16 cellular contexts compared by ENCODE assay signal in genomic region chr2:216002274-216002673, GRCh38. TPM values are rescaled to one million over a fixed set of nuclear protein-coding genes. Genes with fewer than 3 reads are reported as not detected.
A peak's percentile ranks its signal among the peaks of the same experiment; 100 is the strongest.
DNase-seq lines count a peak whose midpoint lies in the region; ATAC-seq, FAIRE-seq and TF ChIP-seq lines count a peak whose summit lies in the region.
"Had no signal": no experiment of that assay in that cellular context is flagged by ENCODE, and none has a peak within 500 bp of the region (broad histone marks: within the 10 kb centered on the region; RNA-seq: fewer than 3 reads in every experiment).

No MANE protein-coding gene starts in this region.

- CTCF ChIA-PET in HepG2 (lab: Yijun Ruan, JAX; ENCODE audit: low intra/inter-chr PET ratio, low total read pairs) (no interaction called here), SK-N-SH (lab: Yijun Ruan, JAX) (interaction anchor here (0.5 to 1.7 kb wide), 2 partner anchors 19 to 66 kb away, joined by 3 read pairs; no protein-coding TSS in a partner anchor), T-cell (lab: Charles Lee) (no interaction called here)
- CTCF ChIA-PET in CD4-positive, alpha-beta T cell (lab: Charles Lee): no interaction called here

- H3K4me3 Mint-ChIP-seq in activated T-helper 2 cell treated with anti-CD3 and anti-CD28 coated beads, Interferon-gamma antibody, Interleukin-2, Interleukin-4, amounts not matched to agents 10 μg/mL and 5 μg/mL and 100 μg/mL, durations not matched to agents 14 hours and 24 hours and 36 hours (ENCODE audit: low read depth): no peak overlapping the region
- H3K4me3 Mint-ChIP-seq in memory B cell (peak overlapping the region; percentile 30), T-cell (no peak overlapping the region)
- no peak overlapping the region for H3K4me3 Mint-ChIP-seq in CD4-positive, alpha-beta T cell
- H3K4me3 Mint-ChIP-seq: HFFc6 had no signal

- TF ChIP-seq RAD21 in HepG2 (CRISPR knock-in tag; IDR thresholded peaks at IDR 0.05) (no peak), SK-N-SH (IDR thresholded peaks at IDR 0.05; ENCODE audit: low read length) (no peak)

- H3K27ac Mint-ChIP-seq in activated T-helper 2 cell treated with anti-CD3 and anti-CD28 coated beads, Interferon-gamma antibody, Interleukin-2, Interleukin-4, amounts not matched to agents 10 μg/mL and 5 μg/mL and 100 μg/mL, durations not matched to agents 14 hours and 24 hours and 36 hours: peak overlapping the region; percentile 60
- H3K27ac Mint-ChIP-seq in memory B cell (peak overlapping the region; percentile 73), T-cell (peak overlapping the region in 1 of 2 donors; percentile 37)
- no peak overlapping the region for H3K27ac Mint-ChIP-seq in CD4-positive, alpha-beta T cell
- H3K27ac Mint-ChIP-seq: HFFc6 had no signal

- H3K9me3 ChIP-seq in HepG2 (ENCODE audit: low read length) (no peaks in the 10 kb centered on the region), right lobe of liver (no peaks in the 10 kb centered on the region), SK-N-SH (no peaks in the 10 kb centered on the region)
- H3K9me3 ChIP-seq in CD4-positive, alpha-beta T cell (ENCODE audit: control insufficient read depth, low read length): no peaks in the 10 kb centered on the region
- H3K9me3 ChIP-seq: colonic mucosa, MG63, tibial artery had no signal

- peaks cover 45% of the 10 kb centered on the region for H3K4me1 Mint-ChIP-seq in activated T-helper 2 cell treated with anti-CD3 and anti-CD28 coated beads, Interferon-gamma antibody, Interleukin-2, Interleukin-4, amounts not matched to agents 10 μg/mL and 5 μg/mL and 100 μg/mL, durations not matched to agents 14 hours and 24 hours and 36 hours (ENCODE audit: low read depth)
- H3K4me1 Mint-ChIP-seq in memory B cell: peaks cover 35% of the 10 kb centered on the region
- peaks cover 50% of the 10 kb centered on the region for H3K4me1 Mint-ChIP-seq in CD4-positive, alpha-beta T cell (ENCODE audit: low read depth)
- peaks cover 42 to 51% (median 48%) of the 10 kb centered on the region in 3 donors for H3K4me1 Mint-ChIP-seq in T-cell

- H4K20me1 ChIP-seq in HepG2 (ENCODE audit: insufficient read depth, low read length) (peaks cover 2% of the 10 kb centered on the region; the same call in 1 of the 2 replicates), SK-N-SH (ENCODE audit: insufficient read depth) (no peaks in the 10 kb centered on the region)

- H3K9ac ChIP-seq in HepG2 (ENCODE audit: insufficient read depth, low read depth, low read length) (no peak overlapping the region), SK-N-SH (no peak overlapping the region)
- H3K9ac ChIP-seq: parathyroid adenoma had no signal

- no peak overlapping the region for H2AFZ ChIP-seq in HepG2 (ENCODE audit: low read length)
- no peak overlapping the region for H2AFZ ChIP-seq in SK-N-SH (ENCODE audit: low read depth)
- H2AFZ ChIP-seq: parathyroid adenoma had no signal

- H3K79me2 ChIP-seq in HepG2 (ENCODE audit: insufficient read depth, low read length) (peaks cover 45% of the 10 kb centered on the region), SK-N-SH (ENCODE audit: insufficient read depth) (no peaks in the 10 kb centered on the region)

- DNase-seq in HepG2 (ENCODE audit: low spot score) (no peak), right lobe of liver (no peak), memory B cell (ENCODE audit: low spot score in 2 of 2) (no peak), SK-N-SH (no peak), T-cell (no peak)
- DNase-seq in activated T-helper 2 cell treated with anti-CD3 and anti-CD28 coated beads, Interferon-gamma antibody, Interleukin-2, Interleukin-4, amounts not matched to agents 10 μg/mL and 5 μg/mL and 100 μg/mL, durations not matched to agents 14 hours and 24 hours and 36 hours (ENCODE audit: low spot score): no peak
- DNase-seq in CD4-positive, alpha-beta T cell: no peak
- DNase-seq: colonic mucosa, HFFc6, mesendoderm, MG63, NCI-H2081, SHP77, tibial artery had no signal

- intact Hi-C loops in HepG2 (cut with micrococcal nuclease; ENCODE audit: unreplicated experiment): no loop called here
- intact Hi-C loops in right lobe of liver (cut with DNase I): no loop called here
- intact Hi-C loops in activated T-helper 2 cell treated with anti-CD3 and anti-CD28 coated beads, Interferon-gamma antibody, Interleukin-2, Interleukin-4, amounts not matched to agents 10 μg/mL and 5 μg/mL and 100 μg/mL, durations not matched to agents 14 hours and 24 hours and 36 hours (cut with micrococcal nuclease): no loop called here
- intact Hi-C loops in CD4-positive, alpha-beta T cell (cut with DNase I, micrococcal nuclease): no loop called here

- H3K27ac ChIP-seq in HepG2 (ENCODE audit: extremely low read length, insufficient read depth, low read length): peak overlapping the region; percentile 29
- no peak overlapping the region for H3K27ac ChIP-seq in right lobe of liver
- H3K27ac ChIP-seq in SK-N-SH (ENCODE audit: low read depth in 2 of 2, low read length in 1 of 2): no peak overlapping the region
- H3K27ac ChIP-seq in CD4-positive, alpha-beta T cell (ENCODE audit: low read depth, low read length): no peak overlapping the region
- H3K27ac ChIP-seq: colonic mucosa, parathyroid adenoma, tibial artery had no signal

- H3K4me2 ChIP-seq in HepG2 (ENCODE audit: low read depth, low read length) (no peak overlapping the region), SK-N-SH (no peak overlapping the region)

- H3K9me3 Mint-ChIP-seq in activated T-helper 2 cell treated with anti-CD3 and anti-CD28 coated beads, Interferon-gamma antibody, Interleukin-2, Interleukin-4, amounts not matched to agents 10 μg/mL and 5 μg/mL and 100 μg/mL, durations not matched to agents 14 hours and 24 hours and 36 hours: no peaks in the 10 kb centered on the region
- H3K9me3 Mint-ChIP-seq in memory B cell (no peaks in the 10 kb centered on the region), T-cell (no peaks in the 10 kb centered on the region)
- no peaks in the 10 kb centered on the region for H3K9me3 Mint-ChIP-seq in CD4-positive, alpha-beta T cell
- H3K9me3 Mint-ChIP-seq: HFFc6 had no signal

- BruUV-seq in HepG2 (replicated peaks; lab: Mats Ljungman, UMichigan): no TSS peak

- ATAC-seq in HepG2 (peak; percentile 74), right lobe of liver (no peak), memory B cell (ENCODE audit: low read depth) (no peak), T-cell (replicated peaks in 1 of 4) (no peak), SK-N-SH treated with all-trans-retinoic acid at 6 μM for 48 hours (no peak)
- no peak for ATAC-seq in CD4-positive, alpha-beta T cell (ENCODE audit: poor library complexity)

- H3K36me3 ChIP-seq in HepG2 (replicated peaks in 1 of 2; ENCODE audit: control insufficient read depth in 1 of 2, insufficient read depth in 2 of 2, low read length in 2 of 2) (peaks cover 17 to 42% of the 10 kb centered on the region in 2 experiments), right lobe of liver (peaks cover 0 to 11% (median 0%) of the 10 kb centered on the region in 4 donors), SK-N-SH (replicated peaks in 1 of 2; ENCODE audit: control insufficient read depth in 1 of 2, insufficient read depth in 2 of 2, low read length in 1 of 2) (no peaks in the 10 kb centered on the region)
- H3K36me3 ChIP-seq: colonic mucosa, MG63, tibial artery had no signal

- H3K36me3 Mint-ChIP-seq in activated T-helper 2 cell treated with anti-CD3 and anti-CD28 coated beads, Interferon-gamma antibody, Interleukin-2, Interleukin-4, amounts not matched to agents 10 μg/mL and 5 μg/mL and 100 μg/mL, durations not matched to agents 14 hours and 24 hours and 36 hours (ENCODE audit: low read depth): peaks cover 13% of the 10 kb centered on the region
- H3K36me3 Mint-ChIP-seq in memory B cell (peaks cover 5% of the 10 kb centered on the region), T-cell (peaks cover 5% of the 10 kb centered on the region)
- H3K36me3 Mint-ChIP-seq in CD4-positive, alpha-beta T cell (ENCODE audit: low read depth): peaks cover 5% of the 10 kb centered on the region

- H3F3A ChIP-seq in SK-N-SH (replicated peaks; ENCODE audit: insufficient read depth): no peaks in the 10 kb centered on the region

- H3K4me1 ChIP-seq in HepG2 (ENCODE audit: insufficient read depth, low read length) (peaks cover 41% of the 10 kb centered on the region), right lobe of liver (peaks cover 0 to 13% (median 0%) of the 10 kb centered on the region in 4 donors), SK-N-SH (ENCODE audit: control insufficient read depth in 1 of 2, insufficient read depth in 2 of 2, low read depth in 1 of 2, low read length in 1 of 2) (peaks cover 4 to 8% of the 10 kb centered on the region in 2 experiments; a peak in 2 of 4 replicates)
- H3K4me1 ChIP-seq: colonic mucosa had no signal

- in situ Hi-C loops in HepG2 (cut with HindIII; ENCODE audit: extremely low pct_ligation_motif_present, low pct_unique_long_range_greater_than_20kb): no loop called here

- POLR2A ChIA-PET in HepG2 (lab: Yijun Ruan, JAX): no interaction called here
- POLR2A ChIA-PET in SK-N-SH (lab: Yijun Ruan, JAX): no interaction called here
- POLR2A ChIA-PET in CD4-positive, alpha-beta T cell (lab: Charles Lee): no interaction called here
- POLR2A ChIA-PET in T-cell (lab: Charles Lee): no interaction called here

- TF ChIP-seq EP300 in HepG2 (IDR thresholded peaks at IDR 0.05; ENCODE audit: low read depth in 2 of 2, low read length in 2 of 2): no peak
- no peak for TF ChIP-seq EP300 in HepG2 (CRISPR knock-in tag; IDR thresholded peaks at IDR 0.05; ENCODE audit: borderline replicate concordance)
- no peak for TF ChIP-seq EP300 in SK-N-SH (IDR thresholded peaks at IDR 0.05; ENCODE audit: borderline replicate concordance in 1 of 2, low read depth in 1 of 2, low read length in 1 of 2)

- peak; percentile 26 for FAIRE-seq in HepG2 (lab: Jason Lieb, UNC)

- 56% methylated on average over 5 of the region's 5 CpGs for WGBS in HepG2 (ENCODE audit: low lambda C conversion rate)
- 51% methylated on average over 4 of the region's 5 CpGs for WGBS in right lobe of liver (ENCODE audit: insufficient coverage, low coverage, low lambda C conversion rate, missing lambda C conversion rate)
- WGBS in SK-N-SH (ENCODE audit: low lambda C conversion rate): 92% methylated on average over 5 of the region's 5 CpGs

- TF ChIP-seq POLR2A in HepG2 (IDR thresholded peaks at IDR 0.05; ENCODE audit: insufficient read depth in 1 of 2, low read depth in 2 of 2, low read length in 2 of 2) (no peak), right lobe of liver (IDR thresholded peaks at IDR 0.05) (no peak)

- H3K9me2 ChIP-seq in SK-N-SH: no peaks in the 10 kb centered on the region

- no peak for TF ChIP-seq CTCF in HepG2 (CRISPR knock-in tag; IDR thresholded peaks at IDR 0.05)
- TF ChIP-seq CTCF in right lobe of liver (IDR thresholded peaks at IDR 0.05): no peak
- TF ChIP-seq CTCF in SK-N-SH (IDR thresholded peaks at IDR 0.05): no peak
- no peak for TF ChIP-seq CTCF in CD4-positive, alpha-beta T cell (IDR thresholded peaks at IDR 0.05)

- H3K27me3 ChIP-seq in HepG2 (ENCODE audit: control insufficient read depth in 1 of 2, insufficient read depth in 2 of 2, low read length in 2 of 2): no peaks in the 10 kb centered on the region
- H3K27me3 ChIP-seq in right lobe of liver: no peaks in the 10 kb centered on the region
- no peaks in the 10 kb centered on the region for H3K27me3 ChIP-seq in SK-N-SH (ENCODE audit: insufficient read depth)
- H3K27me3 ChIP-seq in CD4-positive, alpha-beta T cell (ENCODE audit: control insufficient read depth, insufficient read depth, low read length): no peaks in the 10 kb centered on the region
- H3K27me3 ChIP-seq: colonic mucosa, MG63, tibial artery had no signal

- H3K27me3 Mint-ChIP-seq in activated T-helper 2 cell treated with anti-CD3 and anti-CD28 coated beads, Interferon-gamma antibody, Interleukin-2, Interleukin-4, amounts not matched to agents 10 μg/mL and 5 μg/mL and 100 μg/mL, durations not matched to agents 14 hours and 24 hours and 36 hours (ENCODE audit: low read depth): no peaks in the 10 kb centered on the region
- H3K27me3 Mint-ChIP-seq in memory B cell (no peaks in the 10 kb centered on the region), T-cell (no peaks in the 10 kb centered on the region)
- no peaks in the 10 kb centered on the region for H3K27me3 Mint-ChIP-seq in CD4-positive, alpha-beta T cell

- H3K4me3 ChIP-seq in HepG2 (replicated peaks in 1 of 3; ENCODE audit: insufficient read depth in 1 of 3, low read depth in 2 of 3, low read length in 3 of 3) (no peak overlapping the region), right lobe of liver (no peak overlapping the region), SK-N-SH (ENCODE audit: low read depth in 2 of 2, low read length in 1 of 2) (no peak overlapping the region)
- H3K4me3 ChIP-seq: colonic mucosa, MG63, tibial artery had no signal

RNA-seq across cellular contexts. Expression of gene MREG, which starts 11.1 kb away (rescaled TPM):
- total RNA-seq in HepG2 (2016; rRNA removed; fragmentation: Illumina TruSeq; extraction: Trizol): 23.3 and 26.4 TPM in 2 replicates
- 6.9 and 11.0 TPM in 2 replicates for total RNA-seq in HepG2 (2016; cell fraction: cytosol; rRNA removed; fragmentation: Illumina TruSeq; extraction: Trizol; ENCODE audit: low read depth)
- 22.5 and 23.8 TPM in 2 replicates for total RNA-seq in HepG2 (2016; cell fraction: insoluble cytoplasmic fraction; rRNA removed; fragmentation: Illumina TruSeq; extraction: Trizol)
- 27.6 and 31.1 TPM in 2 replicates for total RNA-seq in HepG2 (2016; cell fraction: membrane; rRNA removed; fragmentation: Illumina TruSeq; extraction: Trizol)
- 22.1 and 26.5 TPM in 2 replicates for total RNA-seq in HepG2 (2016; cell fraction: nucleus; rRNA removed; fragmentation: Illumina TruSeq; extraction: Trizol)
- 7.3 and 7.5 TPM in 2 replicates for polyA plus RNA-seq in HepG2 (2011; rRNA removed)
- 2.8 and 3.0 TPM in 2 replicates for polyA plus RNA-seq in HepG2 (2011; cell fraction: cytosol; rRNA removed)
- 10.6 and 11.6 TPM in 2 replicates for polyA plus RNA-seq in HepG2 (2011; cell fraction: nucleus; rRNA removed)
- 7.0 and 9.3 TPM in 2 replicates for polyA plus RNA-seq in HepG2 (2012)
- polyA plus RNA-seq in HepG2 (2016; cell fraction: cytosol; fragmentation: Illumina TruSeq; extraction: Trizol; ENCODE audit: low read depth): 10.0 and 14.5 TPM in 2 replicates
- 24.4 and 25.1 TPM in 2 replicates for polyA plus RNA-seq in HepG2 (2016; cell fraction: insoluble cytoplasmic fraction; fragmentation: Illumina TruSeq; extraction: Trizol; ENCODE audit: low read depth)
- polyA plus RNA-seq in HepG2 (2016; cell fraction: membrane; fragmentation: Illumina TruSeq; extraction: Trizol; ENCODE audit: low read depth): 20.9 and 23.0 TPM in 2 replicates
- 32.8 and 32.9 TPM in 2 replicates for polyA plus RNA-seq in HepG2 (2016; cell fraction: nucleus; fragmentation: Illumina TruSeq; extraction: Trizol; ENCODE audit: insufficient read depth, low read depth)
- 3.6 and 3.9 TPM in 2 replicates for polyA minus RNA-seq in HepG2 (2011; rRNA and poly(A)+ RNA removed; ENCODE audit: low replicate concordance)
- polyA minus RNA-seq in HepG2 (2011; cell fraction: cytosol; rRNA and poly(A)+ RNA removed): 4.0 and 4.3 TPM in 2 replicates
- 19.2 and 20.6 TPM in 2 replicates for polyA minus RNA-seq in HepG2 (2011; cell fraction: nucleus; rRNA and poly(A)+ RNA removed)
- total RNA-seq in right lobe of liver: 1 to 10 TPM; 2.0 to 9.6 (median 5.0) TPM
- 15.3 and 15.7 TPM in 2 replicates for total RNA-seq in activated T-helper 2 cell treated with anti-CD3 and anti-CD28 coated beads, Interferon-gamma antibody, Interleukin-2, Interleukin-4, amounts not matched to agents 10 μg/mL and 5 μg/mL and 100 μg/mL, durations not matched to agents 14 hours and 24 hours and 36 hours
- 2.5 and 3.5 TPM in 2 replicates for polyA plus RNA-seq in SK-N-SH (2012; rRNA removed)
- 3.5 and 3.7 TPM in 2 replicates for polyA plus RNA-seq in SK-N-SH (2012; cell fraction: cytosol; rRNA removed)
- polyA plus RNA-seq in SK-N-SH (2012; cell fraction: nucleus; rRNA removed): 1.6 and 4.0 TPM in 2 replicates
- 1 to 10 TPM; 1.8 to 2.8 TPM for total RNA-seq in CD4-positive, alpha-beta T cell
- total RNA-seq in T-cell: 1 to 10 TPM; 4.6 to 7.5 (median 6.3) TPM
